Comparison of ENCODE assay signal across 12 cellular contexts in genomic region chr5:132417889-132418432, GRCh38. TPM values are rescaled to one million over a fixed set of nuclear protein-coding genes. Genes with fewer than 3 reads are reported as not detected.
DNase-seq lines count a peak whose midpoint lies in the region; ATAC-seq and TF ChIP-seq lines count a peak whose summit lies in the region.
"Had no signal": no experiment of that assay in that cellular context is flagged by ENCODE, and none has a peak within 500 bp of the region (broad histone marks: within the 10 kb centered on the region; RNA-seq: fewer than 3 reads in every experiment).

No MANE protein-coding gene starts in this region.

- DNase-seq in Right ventricle myocardium inferior (ENCODE audit: missing footprints) (no peak), left cardiac atrium (no peak), erythroblast (lab: John Stamatoyannopoulos, UW) (no peak), NCI-H2081 treated with DMSO at 0.1 percent for 48 hours (lab: John Stamatoyannopoulos, UW) (no peak), OCI-LY7 (ENCODE audit: low spot score) (no peak)
- DNase-seq in central memory CD8-positive, alpha-beta T cell (ENCODE audit: low spot score in 2 of 2), result no peak
- DNase-seq in natural killer cell treated with Interleukin-12 subunit alpha and Interleukin-12 subunit beta and Interleukin-15 and Interleukin-18, amount 100 ng/mL, for 72 hours (ENCODE audit: low spot score), result no peak
- DNase-seq: activated CD8-positive, alpha-beta memory T cell treated with anti-CD3 and anti-CD28 coated beads, Interleukin-2, amount 50 U/mL, for 48 hours; GF-D8; hippocampal formation had no signal

- CTCF ChIA-PET in OCI-LY7 (lab: Charles Lee; ENCODE audit: unreplicated experiment), result no interaction called here

- no peak overlapping the region for H3K4me3 ChIP-seq in OCI-LY7 (ENCODE audit: low read depth, low read length, poor library complexity, severe bottlenecking)

- H3K36me3 ChIP-seq in OCI-LY7 (ENCODE audit: insufficient read depth, low read length), result no peaks in the 10 kb centered on the region

- H3K4me1 Mint-ChIP-seq in central memory CD8-positive, alpha-beta T cell, result peaks cover 87% of the 10 kb centered on the region
- peaks cover 82 to 89% of the 10 kb centered on the region in 2 donors for H3K4me1 Mint-ChIP-seq in natural killer cell treated with Interleukin-12 subunit alpha and Interleukin-12 subunit beta and Interleukin-15 and Interleukin-18, amount 100 ng/mL, for 72 hours (ENCODE audit: low read depth in 2 of 2)

- no peak for TF ChIP-seq CTCF in OCI-LY7 (conservative IDR thresholded peaks at IDR 0.05; ENCODE audit: low read length)

- H3K79me2 ChIP-seq in OCI-LY7 (ENCODE audit: insufficient read depth, low read depth, low read length), result peaks cover 6% of the 10 kb centered on the region; the same call in 1 of the 2 replicates

- H3K9me3 Mint-ChIP-seq in central memory CD8-positive, alpha-beta T cell, result no peaks in the 10 kb centered on the region
- no peaks in the 10 kb centered on the region for H3K9me3 Mint-ChIP-seq in natural killer cell treated with Interleukin-12 subunit alpha and Interleukin-12 subunit beta and Interleukin-15 and Interleukin-18, amount 100 ng/mL, for 72 hours

- no peaks in the 10 kb centered on the region for H3K27me3 Mint-ChIP-seq in central memory CD8-positive, alpha-beta T cell
- no peaks in the 10 kb centered on the region for H3K27me3 Mint-ChIP-seq in natural killer cell treated with Interleukin-12 subunit alpha and Interleukin-12 subunit beta and Interleukin-15 and Interleukin-18, amount 100 ng/mL, for 72 hours

- H3K27ac ChIP-seq in OCI-LY7 (ENCODE audit: low read depth, low read length, poor library complexity, severe bottlenecking), result no peak overlapping the region
- H3K27ac ChIP-seq: HL-60 had no signal

- intact Hi-C loops in Right ventricle myocardium inferior (cut with DNase I) (no loop called here), left cardiac atrium (cut with DNase I) (loop anchor here in 1 of 2 donors (2.0 kb wide), 1 partner anchor 79 kb away; no protein-coding TSS in a partner anchor), OCI-LY7 (cut with micrococcal nuclease; ENCODE audit: unreplicated experiment) (no loop called here)

- H3K4me2 ChIP-seq in OCI-LY7 (ENCODE audit: low read length), result no peak overlapping the region

- POLR2A ChIA-PET in OCI-LY7 (lab: Charles Lee), result no interaction called here

- peak; percentile 46 for ATAC-seq in Right ventricle myocardium inferior
- no peak for ATAC-seq in left cardiac atrium
- no peak for ATAC-seq in central memory CD8-positive, alpha-beta T cell (replicated peaks; ENCODE audit: extremely low read depth, poor library complexity, severe bottlenecking)
- no peak for ATAC-seq in natural killer cell treated with Interleukin-12 subunit alpha and Interleukin-12 subunit beta and Interleukin-15 and Interleukin-18, amount 100 ng/mL, for 72 hours
- no peak for ATAC-seq in HG02840 (IDR thresholded peaks at IDR 0.05; ENCODE audit: low FRiP score, unreplicated experiment)

- no peak for TF ChIP-seq POLR2A in erythroblast (IDR thresholded peaks at IDR 0.05; ENCODE audit: low read length)

- H3K9me3 ChIP-seq in OCI-LY7 (ENCODE audit: low read length), result peaks cover 9% of the 10 kb centered on the region; the same call in 1 of the 2 replicates

- peak overlapping the region; percentile 98 for H3K27ac Mint-ChIP-seq in central memory CD8-positive, alpha-beta T cell (ENCODE audit: low read depth)
- H3K27ac Mint-ChIP-seq in natural killer cell treated with Interleukin-12 subunit alpha and Interleukin-12 subunit beta and Interleukin-15 and Interleukin-18, amount 100 ng/mL, for 72 hours, result peak overlapping the region; percentile 97 to 100

- H2AFZ ChIP-seq in OCI-LY7 (ENCODE audit: low read length), result no peak overlapping the region

- peaks cover 47% of the 10 kb centered on the region for H3K36me3 Mint-ChIP-seq in central memory CD8-positive, alpha-beta T cell (ENCODE audit: insufficient read depth)
- peaks cover 20% of the 10 kb centered on the region for H3K36me3 Mint-ChIP-seq in natural killer cell treated with Interleukin-12 subunit alpha and Interleukin-12 subunit beta and Interleukin-15 and Interleukin-18, amount 100 ng/mL, for 72 hours

- H3K4me3 Mint-ChIP-seq in central memory CD8-positive, alpha-beta T cell, result peak overlapping the region; percentile 75
- H3K4me3 Mint-ChIP-seq in natural killer cell treated with Interleukin-12 subunit alpha and Interleukin-12 subunit beta and Interleukin-15 and Interleukin-18, amount 100 ng/mL, for 72 hours, result peak overlapping the region; percentile 63

- no peaks in the 10 kb centered on the region for H4K20me1 ChIP-seq in OCI-LY7 (ENCODE audit: insufficient read depth, low read length)

- BruUV-seq in OCI-LY7 (replicated peaks; lab: Mats Ljungman, UMichigan), result no TSS peak

- peaks cover 84% of the 10 kb centered on the region for H3K4me1 ChIP-seq in OCI-LY7 (ENCODE audit: insufficient read depth, low read length, poor library complexity, severe bottlenecking)

- no peaks in the 10 kb centered on the region for H3K9me2 ChIP-seq in OCI-LY7 (ENCODE audit: insufficient read depth, low read length)

RNA-seq across cellular contexts. Expression of gene SLC22A5, which starts 48.5 kb away (rescaled TPM):
- total RNA-seq in Right ventricle myocardium inferior (22.3 TPM), left cardiac atrium (10 to 100 TPM in 1 of 2 donors, 1 to 10 TPM in 1; 7.9 to 15.3 TPM), OCI-LY7 (2022) (0.18 and 0.36 TPM in 2 replicates)
- total RNA-seq in natural killer cell treated with Interleukin-12 subunit alpha and Interleukin-12 subunit beta and Interleukin-15 and Interleukin-18, amount 100 ng/mL, for 72 hours, result 1 to 10 TPM; 3.5 to 6.4 TPM
- total RNA-seq in OCI-LY7 (2014; rRNA removed; shearing (Covaris generic)), result 0.88 TPM in 1 of 2 replicates, not detected in the other
